ENCODE assay signal across 15 cellular contexts in genomic region chr16:17417740-17418139, GRCh38. TPM values are rescaled to one million over a fixed set of nuclear protein-coding genes. Genes with fewer than 3 reads are reported as not detected.
DNase-seq lines count a peak whose midpoint lies in the region; ATAC-seq, FAIRE-seq and TF ChIP-seq lines count a peak whose summit lies in the region.
"Had no signal": no experiment of that assay in that cellular context is flagged by ENCODE, and none has a peak within 500 bp of the region (broad histone marks: within the 10 kb centered on the region; RNA-seq: fewer than 3 reads in every experiment).

No MANE protein-coding gene starts in this region.

- peak overlapping the region; percentile 86 for H3K27ac Mint-ChIP-seq in activated CD4-positive, alpha-beta memory T cell treated with anti-CD3 and anti-CD28 coated beads, Interleukin-2, amount 10 ng/mL, durations not matched to agents 7 days and 5 days

- peak overlapping the region; percentile 80 for H3K4me3 Mint-ChIP-seq in activated T-cell treated with anti-CD3 and anti-CD28 coated beads, Interleukin-2, amount 50 U/mL, for 4 hours
- no peak overlapping the region for H3K4me3 Mint-ChIP-seq in activated CD4-positive, alpha-beta memory T cell treated with anti-CD3 and anti-CD28 coated beads, Interleukin-2, amount 10 ng/mL, durations not matched to agents 7 days and 5 days

- H3K27ac ChIP-seq in tibial artery: peak overlapping the region; percentile 47 to 52
- H3K27ac ChIP-seq in right atrium auricular region: no peak overlapping the region
- H3K27ac ChIP-seq in pancreas: no peak overlapping the region

- H3K9me3 ChIP-seq in tibial artery (peaks cover 0 to 6% (median 0%) of the 10 kb centered on the region in 3 donors), right atrium auricular region (no peaks in the 10 kb centered on the region), pancreas (no peaks in the 10 kb centered on the region)

- CTCF ChIA-PET in activated CD4-positive, alpha-beta memory T cell treated with anti-CD3 and anti-CD28 coated beads, Interleukin-2, amount 10 ng/mL, durations not matched to agents 7 days and 5 days (lab: Charles Lee): interaction anchor here (1.2 to 3.1 kb wide), 4 partner anchors 47 to 75 kb away, joined by 3 to 19 read pairs (median 16); no protein-coding TSS in a partner anchor

- peaks cover 5% of the 10 kb centered on the region for H3K36me3 Mint-ChIP-seq in activated T-cell treated with anti-CD3 and anti-CD28 coated beads, Interleukin-2, amount 50 U/mL, for 4 hours (ENCODE audit: insufficient read depth)
- peaks cover 12% of the 10 kb centered on the region for H3K36me3 Mint-ChIP-seq in activated CD4-positive, alpha-beta memory T cell treated with anti-CD3 and anti-CD28 coated beads, Interleukin-2, amount 10 ng/mL, durations not matched to agents 7 days and 5 days (ENCODE audit: low read depth)

- WGBS in pancreas, 2 donors: 86 to 90% methylated on average over 2 of the region's 2 CpGs

- no peak for DNase-seq in activated T-cell treated with anti-CD3 and anti-CD28 coated beads, Interleukin-2, amount 50 U/mL, for 4 hours
- DNase-seq in activated T-cell treated with anti-CD3 and anti-CD28 coated beads, Interleukin-2, amount 50 U/mL, for 1 hour: no peak
- DNase-seq in activated CD4-positive, alpha-beta memory T cell treated with anti-CD3 and anti-CD28 coated beads, Interleukin-2, amount 10 ng/mL, durations not matched to agents 7 days and 5 days: no peak
- DNase-seq in kidney tubule cell (ENCODE audit: low spot score) (peak; percentile 9), tibial artery (no peak), right atrium auricular region (ENCODE audit: low spot score) (no peak), NCI-H2227 treated with DMSO at 0.1 percent for 48 hours (lab: John Stamatoyannopoulos, UW) (no peak), pancreas (no peak)
- DNase-seq: DMS53, hypothalamus, left ventricle myocardium superior, NCI-H1048, nucleus accumbens, OCI-M1 had no signal

- H3K4me3 ChIP-seq in tibial artery (no peak overlapping the region), right atrium auricular region (no peak overlapping the region), pancreas (no peak overlapping the region)

- TF ChIP-seq CTCF in tibial artery (IDR thresholded peaks at IDR 0.05): no peak
- no peak for TF ChIP-seq CTCF in right atrium auricular region (IDR thresholded peaks at IDR 0.05)
- no peak for TF ChIP-seq CTCF in pancreas (IDR thresholded peaks at IDR 0.05)

- H3K9me3 Mint-ChIP-seq in activated T-cell treated with anti-CD3 and anti-CD28 coated beads, Interleukin-2, amount 50 U/mL, for 4 hours: peaks cover 4% of the 10 kb centered on the region
- no peaks in the 10 kb centered on the region for H3K9me3 Mint-ChIP-seq in activated CD4-positive, alpha-beta memory T cell treated with anti-CD3 and anti-CD28 coated beads, Interleukin-2, amount 10 ng/mL, durations not matched to agents 7 days and 5 days

- H3K27me3 Mint-ChIP-seq in activated T-cell treated with anti-CD3 and anti-CD28 coated beads, Interleukin-2, amount 50 U/mL, for 4 hours (ENCODE audit: low read depth): no peaks in the 10 kb centered on the region
- H3K27me3 Mint-ChIP-seq in activated CD4-positive, alpha-beta memory T cell treated with anti-CD3 and anti-CD28 coated beads, Interleukin-2, amount 10 ng/mL, durations not matched to agents 7 days and 5 days: no peaks in the 10 kb centered on the region

- H3K27me3 ChIP-seq in tibial artery (no peaks in the 10 kb centered on the region), right atrium auricular region (no peaks in the 10 kb centered on the region), pancreas (no peaks in the 10 kb centered on the region)

- POLR2A ChIA-PET in activated CD4-positive, alpha-beta memory T cell treated with anti-CD3 and anti-CD28 coated beads, Interleukin-2, amount 10 ng/mL, durations not matched to agents 7 days and 5 days (lab: Charles Lee): interaction anchor here (0.9 to 3.0 kb wide), 8 partner anchors 10 to 145 kb away, joined by 3 to 50 read pairs (median 6); no protein-coding TSS in a partner anchor

- peaks cover 45% of the 10 kb centered on the region for H3K4me1 Mint-ChIP-seq in activated T-cell treated with anti-CD3 and anti-CD28 coated beads, Interleukin-2, amount 50 U/mL, for 4 hours (ENCODE audit: low read depth)
- H3K4me1 Mint-ChIP-seq in activated CD4-positive, alpha-beta memory T cell treated with anti-CD3 and anti-CD28 coated beads, Interleukin-2, amount 10 ng/mL, durations not matched to agents 7 days and 5 days: peaks cover 48% of the 10 kb centered on the region

- H3K36me3 ChIP-seq in tibial artery (no peaks in the 10 kb centered on the region), right atrium auricular region (no peaks in the 10 kb centered on the region), pancreas (no peaks in the 10 kb centered on the region)

- H3K4me1 ChIP-seq in tibial artery: peaks cover 0 to 36% (median 14%) of the 10 kb centered on the region in 4 donors
- H3K4me1 ChIP-seq in right atrium auricular region: peaks cover 0 to 17% of the 10 kb centered on the region in 2 donors
- peaks cover 0 to 5% (median 4%) of the 10 kb centered on the region in 3 donors for H3K4me1 ChIP-seq in pancreas

- FAIRE-seq in pancreas (lab: Jason Lieb, UNC): no peak
- FAIRE-seq: colon had no signal

- no peak for ATAC-seq in activated T-cell treated with anti-CD3 and anti-CD28 coated beads, Interleukin-2, amount 50 U/mL, for 4 hours
- ATAC-seq in pancreas: no peak
- ATAC-seq: left ventricle myocardium superior had no signal

- intact Hi-C loops in tibial artery (cut with DNase I; ENCODE audit: low total_unique reads) (no loop called here), pancreas (cut with DNase I) (no loop called here)

RNA-seq across cellular contexts. Expression of gene XYLT1, which starts 53.0 kb away (rescaled TPM):
- total RNA-seq in activated T-cell treated with anti-CD3 and anti-CD28 coated beads, Interleukin-2, amount 50 U/mL, for 4 hours: 1 to 10 TPM; 1.9 to 3.1 (median 2.3) TPM
- 10 to 100 TPM; 30.2 to 34.9 TPM for total RNA-seq in activated CD4-positive, alpha-beta memory T cell treated with anti-CD3 and anti-CD28 coated beads, Interleukin-2, amount 10 ng/mL, durations not matched to agents 7 days and 5 days
- total RNA-seq in right atrium auricular region: 10 to 100 TPM; 14.4 to 31.3 TPM
- 1 to 10 TPM; 4.0 to 8.2 (median 4.9) TPM for total RNA-seq in pancreas
- 1 to 10 TPM; 1.6 to 1.8 TPM for polyA plus RNA-seq in pancreas

Comparison
In these comparisons a context has a peak if more than half of its experiments do, and no peak if none do; other contexts are left out.
1. H3K27ac ChIP-seq: peak in tibial artery (2 of 2); none in right atrium auricular region (0 of 2) and pancreas (0 of 4).